In the genomic region with DNA sequence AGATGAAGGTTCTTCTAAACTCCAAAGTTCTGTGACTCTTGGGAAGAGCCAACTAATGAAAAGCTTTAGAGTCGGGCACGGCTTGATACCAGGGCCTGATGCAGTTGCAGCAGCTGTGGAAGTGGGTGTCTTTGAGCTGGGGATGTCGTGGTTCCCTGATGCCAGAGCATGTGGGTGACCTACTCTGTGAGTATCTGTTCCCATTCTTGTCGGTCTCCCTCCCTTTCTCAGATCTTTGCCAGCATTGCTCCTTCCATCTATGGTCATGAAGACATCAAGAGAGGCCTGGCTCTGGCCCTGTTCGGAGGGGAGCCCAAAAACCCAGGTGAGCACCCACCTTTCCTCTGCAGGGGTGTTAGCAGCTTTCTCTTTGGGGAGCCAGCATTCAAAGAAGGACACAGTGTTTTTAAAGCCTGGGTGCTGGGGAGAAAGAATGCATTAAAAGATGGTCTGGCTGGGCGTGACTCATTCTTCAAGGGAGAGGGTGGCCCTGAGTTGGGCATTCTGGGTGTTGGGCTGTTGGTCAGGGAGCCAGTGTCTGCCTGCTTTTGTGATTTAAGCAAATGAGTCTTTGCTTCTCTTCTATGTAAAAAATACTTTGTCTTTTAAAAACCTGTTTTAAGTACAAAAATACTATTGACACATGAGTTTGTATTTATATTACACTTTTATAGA, we compare ENCODE assay signal across 18 cellular contexts. TPM values are rescaled to one million over a fixed set of nuclear protein-coding genes. Genes with fewer than 3 reads are reported as not detected.
DNase-seq lines count a peak whose midpoint lies in the region; ATAC-seq, FAIRE-seq and TF ChIP-seq lines count a peak whose summit lies in the region.
"Had no signal": no experiment of that assay in that cellular context is flagged by ENCODE, and none has a peak within 500 bp of the region (broad histone marks: within the 10 kb centered on the region; RNA-seq: fewer than 3 reads in every experiment).

No MANE protein-coding gene starts in this region.

- BruUV-seq in MCF 10A (replicated peaks; lab: Mats Ljungman, UMichigan): no TSS peak
- BruUV-seq in mammary epithelial cell (replicated peaks; lab: Mats Ljungman, UMichigan): no TSS peak
- BruUV-seq in IMR-90 (replicated peaks; lab: Mats Ljungman, UMichigan): no TSS peak

- TF ChIP-seq RAD21 in IMR-90 (IDR thresholded peaks at IDR 0.05; ENCODE audit: low read length): no peak

- H3K56ac ChIP-seq in IMR-90 (ENCODE audit: extremely low read depth, insufficient read depth, low read length): no peak overlapping the region

- no peak overlapping the region for H2BK5ac ChIP-seq in IMR-90 (ENCODE audit: low read depth, low read length, poor library complexity, severe bottlenecking)

- no peak overlapping the region for H2BK120ac ChIP-seq in IMR-90 (ENCODE audit: low read depth, low read length)

- H3K4me2 ChIP-seq in mammary epithelial cell (ENCODE audit: insufficient read depth, low read depth, low read length) (no peak overlapping the region), IMR-90 (ENCODE audit: low read depth, low read length) (no peak overlapping the region), keratinocyte (ENCODE audit: control insufficient read depth, extremely low read depth, insufficient read depth, low read depth, low read length) (no peak overlapping the region)
- H3K4me2 ChIP-seq: A549 had no signal

- TF ChIP-seq CTCF in MCF 10A (IDR thresholded peaks at IDR 0.05; ENCODE audit: unreplicated experiment): no peak
- no peak for TF ChIP-seq CTCF in mammary epithelial cell (conservative IDR thresholded peaks at IDR 0.05 in 1 of 2, IDR thresholded peaks at IDR 0.05 in 1 of 2; ENCODE audit: extremely low read depth in 1 of 2, insufficient read depth in 1 of 2, low read depth in 1 of 2, low read length in 2 of 2)
- TF ChIP-seq CTCF in IMR-90 (conservative IDR thresholded peaks at IDR 0.05; ENCODE audit: low read depth, low read length): no peak
- TF ChIP-seq CTCF in keratinocyte (optimal IDR thresholded peaks at IDR 0.05 in 1 of 3, IDR thresholded peaks at IDR 0.05 in 1 of 3, conservative IDR thresholded peaks at IDR 0.05 in 1 of 3; ENCODE audit: extremely low read depth in 1 of 3, insufficient read depth in 2 of 3, low read length in 3 of 3): no peak

- H3K79me2 ChIP-seq in mammary epithelial cell (ENCODE audit: insufficient read depth, low read length): no peaks in the 10 kb centered on the region
- no peaks in the 10 kb centered on the region for H3K79me2 ChIP-seq in keratinocyte (ENCODE audit: control insufficient read depth, insufficient read depth, low read length)

- H3K9me3 Mint-ChIP-seq in MCF 10A (ENCODE audit: unreplicated experiment): no peaks in the 10 kb centered on the region

- H3K4me1 ChIP-seq in mammary epithelial cell (ENCODE audit: insufficient read depth, low read length) (no peaks in the 10 kb centered on the region), IMR-90 (ENCODE audit: control insufficient read depth, insufficient read depth, low read length) (peaks cover 9% of the 10 kb centered on the region), keratinocyte (ENCODE audit: control insufficient read depth, extremely low read depth, insufficient read depth, low read length) (no peaks in the 10 kb centered on the region)
- H3K4me1 ChIP-seq: Peyer's patch had no signal

- H3K9ac ChIP-seq in mammary epithelial cell (ENCODE audit: insufficient read depth, low read length): no peak overlapping the region
- no peak overlapping the region for H3K9ac ChIP-seq in IMR-90 (ENCODE audit: low read depth, low read length)
- no peak overlapping the region for H3K9ac ChIP-seq in keratinocyte (ENCODE audit: control insufficient read depth, extremely low read depth, insufficient read depth, low read length)

- in situ Hi-C loops in mammary epithelial cell (cut with MboI; ENCODE audit: low sequenced_read_pairs in 2 of 2) (no loop called here), IMR-90 (cut with MboI; ENCODE audit: low sequenced_read_pairs) (no loop called here)

- H3K27me3 ChIP-seq in mammary epithelial cell (ENCODE audit: insufficient read depth, low read length) (no peaks in the 10 kb centered on the region), IMR-90 (ENCODE audit: control insufficient read depth, insufficient read depth, low read length) (no peaks in the 10 kb centered on the region), keratinocyte (ENCODE audit: control insufficient read depth, extremely low read depth, insufficient read depth, low read length) (no peaks in the 10 kb centered on the region)
- H3K27me3 ChIP-seq: Peyer's patch had no signal

- H3K36me3 ChIP-seq in mammary epithelial cell (ENCODE audit: insufficient read depth, low read length) (peaks cover 26% of the 10 kb centered on the region), IMR-90 (ENCODE audit: control insufficient read depth, insufficient read depth, low read length) (peaks cover 18% of the 10 kb centered on the region), keratinocyte (ENCODE audit: control insufficient read depth in 2 of 2, extremely low read depth in 1 of 2, insufficient read depth in 2 of 2, low read length in 2 of 2) (peaks cover 1 to 22% of the 10 kb centered on the region in 2 experiments)

- no peak overlapping the region for H3K4me3 ChIP-seq in mammary epithelial cell (replicated peaks in 1 of 3; ENCODE audit: insufficient read depth in 1 of 3, low read depth in 2 of 3, low read length in 3 of 3)
- H3K4me3 ChIP-seq in IMR-90 (ENCODE audit: insufficient read depth, low read depth, low read length): no peak overlapping the region
- no peak overlapping the region for H3K4me3 ChIP-seq in keratinocyte (ENCODE audit: control insufficient read depth in 2 of 3, extremely low read depth in 1 of 3, insufficient read depth in 2 of 3, low read depth in 1 of 3, low read length in 3 of 3)
- H3K4me3 ChIP-seq: A549, Peyer's patch had no signal

- H2BK15ac ChIP-seq in IMR-90 (ENCODE audit: low read depth, low read length): no peak overlapping the region

- H3K36me3 Mint-ChIP-seq in MCF 10A (ENCODE audit: insufficient read depth, unreplicated experiment): peaks cover 35% of the 10 kb centered on the region

- H4K5ac ChIP-seq in IMR-90 (ENCODE audit: low read depth, low read length): no peak overlapping the region

- H3K18ac ChIP-seq in IMR-90 (ENCODE audit: low read depth, low read length): no peak overlapping the region

- H2BK20ac ChIP-seq in IMR-90 (ENCODE audit: low read depth, low read length): no peak overlapping the region

- CTCF ChIA-PET in MCF 10A (lab: Yijun Ruan, JAX) (no interaction called here), mammary epithelial cell (lab: Charles Lee; ENCODE audit: low non-redundant PET) (no interaction called here), IMR-90 (lab: Yijun Ruan, JAX) (no interaction called here)

- DNase-seq in MCF 10A (ENCODE audit: unreplicated experiment) (no peak), mammary epithelial cell (no peak), IMR-90 (no peak), keratinocyte (ENCODE audit: low read depth, low spot score) (no peak), globus pallidus (ENCODE audit: low spot score) (no peak), mesenteric fat pad (ENCODE audit: low spot score) (no peak)
- DNase-seq: AML-193, GDM1, NCI-H1930, NCI-H2171 treated with DMSO at 0.1 percent for 48 hours, NCI-H82, SHP77 had no signal

- H2AFZ ChIP-seq in mammary epithelial cell (ENCODE audit: low read depth, low read length): no peak overlapping the region
- H2AFZ ChIP-seq in IMR-90 (replicated peaks; ENCODE audit: low read length, poor library complexity): no peak overlapping the region
- no peak overlapping the region for H2AFZ ChIP-seq in keratinocyte (ENCODE audit: control insufficient read depth, low read length)

- TF ChIP-seq POLR2A in IMR-90 (IDR thresholded peaks at IDR 0.05; ENCODE audit: low read depth, low read length): no peak

- H3K27ac ChIP-seq in mammary epithelial cell (ENCODE audit: insufficient read depth, low read depth, low read length) (no peak overlapping the region), IMR-90 (ENCODE audit: insufficient read depth, low read length) (no peak overlapping the region), keratinocyte (ENCODE audit: control insufficient read depth, insufficient read depth, low read length) (no peak overlapping the region)
- H3K27ac ChIP-seq: A549, Peyer's patch had no signal

- H4K20me1 ChIP-seq in mammary epithelial cell (ENCODE audit: insufficient read depth, low read length): no peaks in the 10 kb centered on the region
- H4K20me1 ChIP-seq in IMR-90 (ENCODE audit: insufficient read depth, low read length): no peaks in the 10 kb centered on the region
- H4K20me1 ChIP-seq in keratinocyte (ENCODE audit: control insufficient read depth, extremely low read depth, insufficient read depth, low read length): no peaks in the 10 kb centered on the region

- POLR2A ChIA-PET in MCF 10A (lab: Yijun Ruan, JAX) (no interaction called here), IMR-90 (lab: Charles Lee; ENCODE audit: unreplicated experiment) (no interaction called here)

- no peaks in the 10 kb centered on the region for H3K9me3 ChIP-seq in mammary epithelial cell (replicated peaks; ENCODE audit: insufficient read depth, low read length)
- no peaks in the 10 kb centered on the region for H3K9me3 ChIP-seq in IMR-90 (ENCODE audit: control insufficient read depth, insufficient read depth, low read length)
- no peaks in the 10 kb centered on the region for H3K9me3 ChIP-seq in keratinocyte (ENCODE audit: control insufficient read depth, low read depth, low read length)
- H3K9me3 ChIP-seq: A549, Peyer's patch had no signal

- no peak overlapping the region for H4K91ac ChIP-seq in IMR-90 (ENCODE audit: insufficient read depth, low read depth, low read length)

- H3K27me3 Mint-ChIP-seq in MCF 10A (ENCODE audit: insufficient read depth, unreplicated experiment): no peaks in the 10 kb centered on the region

- H3K9me1 ChIP-seq in IMR-90 (ENCODE audit: insufficient read depth, low read length) (0 out of 2 replicates have a peak, but pooled peaks cover 3% of the 10 kb centered on the region), keratinocyte (ENCODE audit: control insufficient read depth, extremely low read depth, insufficient read depth, low read length) (no peaks in the 10 kb centered on the region)

- peak overlapping the region; percentile 6 for H3K27ac Mint-ChIP-seq in MCF 10A (ENCODE audit: low read depth, unreplicated experiment)

- FAIRE-seq in keratinocyte (lab: Jason Lieb, UNC): peak; percentile 20
- FAIRE-seq: A549, H54, HepG2 had no signal

- no peak overlapping the region for H2AK5ac ChIP-seq in IMR-90 (ENCODE audit: low read depth, low read length)

- no peak overlapping the region for H3K4me3 Mint-ChIP-seq in MCF 10A (ENCODE audit: unreplicated experiment)

- peaks cover 3 to 14% of the 10 kb centered on the region in 2 experiments; a peak in 2 of 4 replicates for H3K79me1 ChIP-seq in IMR-90 (ENCODE audit: low read depth in 1 of 2, low read length in 2 of 2)

- H3K23ac ChIP-seq in IMR-90 (ENCODE audit: low read depth, low read length): no peak overlapping the region

- H2AK9ac ChIP-seq in IMR-90 (replicated peaks; ENCODE audit: low read depth, low read length, poor library complexity): peak overlapping the region; percentile 71

- 88% methylated on average over 6 of the region's 6 CpGs for WGBS in mammary epithelial cell (ENCODE audit: low coverage, missing lambda C conversion rate)
- WGBS in IMR-90 (ENCODE audit: extremely low coverage in 2 of 2, insufficient read length in 1 of 2), 2 experiments: 50% methylated on average over 1 of the region's 6 CpGs; no CpG with 5 or more reads in 1 of the 2 experiments

- ATAC-seq in IMR-90 (ENCODE audit: low read depth) (no peak), HG03571 (IDR thresholded peaks at IDR 0.05; ENCODE audit: unreplicated experiment) (no peak), GM18519 (IDR thresholded peaks at IDR 0.05; ENCODE audit: low FRiP score, unreplicated experiment) (no peak)
- ATAC-seq: A549, HepG2 had no signal

- intact Hi-C loops in MCF 10A (cut with micrococcal nuclease): no loop called here
- intact Hi-C loops in mammary epithelial cell (cut with micrococcal nuclease): no loop called here
- intact Hi-C loops in IMR-90 (cut with micrococcal nuclease): no loop called here

- dilution Hi-C loops in mammary epithelial cell (cut with HindIII; ENCODE audit: low sequenced_read_pairs): no loop called here
- dilution Hi-C loops in IMR-90 (cut with HindIII; ENCODE audit: low sequenced_read_pairs, unreplicated experiment): no loop called here
- dilution Hi-C loops in keratinocyte (cut with MboI; ENCODE audit: extremely low pct_ligation_motif_present, low sequenced_read_pairs): no loop called here

- H3K14ac ChIP-seq in IMR-90 (replicated peaks; ENCODE audit: low read depth, low read length): no peak overlapping the region

- no peak overlapping the region for H4K8ac ChIP-seq in IMR-90 (ENCODE audit: low read depth in 2 of 2, low read length in 2 of 2)

- H3K4ac ChIP-seq in IMR-90 (ENCODE audit: low read depth, low read length): no peak overlapping the region

- peaks cover 12% of the 10 kb centered on the region for H3K4me1 Mint-ChIP-seq in MCF 10A (ENCODE audit: insufficient read depth, unreplicated experiment)

RNA-seq across cellular contexts. Expression of a gene that starts 13.2 kb away (rescaled TPM):
- total RNA-seq in MCF 10A (2022) (10.1 and 10.4 TPM in 2 replicates), mammary epithelial cell (1 to 10 TPM; 1.5 to 4.3 TPM), IMR-90 (2012; rRNA removed) (1.6 and 1.7 TPM in 2 replicates), mesenteric fat pad (2.5 TPM)
- polyA plus RNA-seq in mammary epithelial cell (0.11 TPM), IMR-90 (2012; rRNA removed) (5.4 and 5.8 TPM in 2 replicates), keratinocyte (1.3 to 2.4 TPM (median 1.6 TPM) in 3 replicates)
- polyA minus RNA-seq in mammary epithelial cell (not detected), keratinocyte (1.5 to 2.1 TPM in 2 of 3 replicates, not detected in the other)
- polyA plus RNA-seq in IMR-90 (2012; cell fraction: cytosol; rRNA removed): 2.9 and 6.6 TPM in 2 replicates
- 2.4 and 3.5 TPM in 2 replicates for polyA plus RNA-seq in IMR-90 (2012; cell fraction: nucleus; rRNA removed; ENCODE audit: low replicate concordance)
- polyA plus RNA-seq in keratinocyte (2011; ENCODE audit: low read depth): 1.6 TPM
- 1.2 and 1.9 TPM in 2 replicates for polyA plus RNA-seq in keratinocyte (2011; cell fraction: cytosol; rRNA removed)
- polyA plus RNA-seq in keratinocyte (2011; cell fraction: nucleus; rRNA removed): 2.9 and 3.7 TPM in 2 replicates
- polyA plus RNA-seq in keratinocyte (2012; ENCODE audit: low replicate concordance): 1.2 and 1.5 TPM in 2 replicates
- polyA minus RNA-seq in keratinocyte (2011; cell fraction: cytosol; rRNA and poly(A)+ RNA removed): 3.3 TPM
- polyA minus RNA-seq in keratinocyte (2011; cell fraction: nucleus; rRNA and poly(A)+ RNA removed): 2.4 and 2.9 TPM in 2 replicates

RNA-seq across cellular contexts. Expression of a gene that starts 17.6 kb away (rescaled TPM):
- total RNA-seq in MCF 10A (2022): 12.5 and 17.5 TPM in 2 replicates
- total RNA-seq in mammary epithelial cell: 10 to 100 TPM; 17.0 to 46.9 TPM
- polyA plus RNA-seq in mammary epithelial cell: 66.3 TPM
- 107 TPM for polyA minus RNA-seq in mammary epithelial cell
- 68.0 and 73.8 TPM in 2 replicates for total RNA-seq in IMR-90 (2012; rRNA removed)
- 32.3 and 34.5 TPM in 2 replicates for polyA plus RNA-seq in IMR-90 (2012; rRNA removed)
- polyA plus RNA-seq in IMR-90 (2012; cell fraction: cytosol; rRNA removed): 23.1 and 27.5 TPM in 2 replicates
- 20.7 and 41.8 TPM in 2 replicates for polyA plus RNA-seq in IMR-90 (2012; cell fraction: nucleus; rRNA removed; ENCODE audit: low replicate concordance)
- polyA plus RNA-seq in keratinocyte: 9.4 to 24.0 TPM (median 18.3 TPM) in 3 replicates
- 0.90 TPM for polyA plus RNA-seq in keratinocyte (2011; ENCODE audit: low read depth)
- 8.0 and 9.9 TPM in 2 replicates for polyA plus RNA-seq in keratinocyte (2011; cell fraction: cytosol; rRNA removed)
- polyA plus RNA-seq in keratinocyte (2011; cell fraction: nucleus; rRNA removed): 13.3 and 14.7 TPM in 2 replicates
- 1.0 and 20.8 TPM in 2 replicates for polyA plus RNA-seq in keratinocyte (2012; ENCODE audit: low replicate concordance)
- 16.0 to 49.9 TPM (median 34.8 TPM) in 3 replicates for polyA minus RNA-seq in keratinocyte
- 22.4 TPM for polyA minus RNA-seq in keratinocyte (2011; cell fraction: cytosol; rRNA and poly(A)+ RNA removed)
- 10.8 and 10.9 TPM in 2 replicates for polyA minus RNA-seq in keratinocyte (2011; cell fraction: nucleus; rRNA and poly(A)+ RNA removed)
- total RNA-seq in mesenteric fat pad: 2.4 TPM

RNA-seq across cellular contexts. Expression of a gene that starts 25.2 kb away (rescaled TPM):
- total RNA-seq in MCF 10A (2022): 47.0 and 57.2 TPM in 2 replicates
- 10 to 100 TPM; 30.3 to 44.5 TPM for total RNA-seq in mammary epithelial cell
- polyA plus RNA-seq in mammary epithelial cell: 31.4 TPM
- 28.9 TPM for polyA minus RNA-seq in mammary epithelial cell
- total RNA-seq in IMR-90 (2012; rRNA removed): 15.3 and 17.9 TPM in 2 replicates
- polyA plus RNA-seq in IMR-90 (2012; rRNA removed): 40.1 and 40.3 TPM in 2 replicates
- 26.3 and 64.4 TPM in 2 replicates for polyA plus RNA-seq in IMR-90 (2012; cell fraction: cytosol; rRNA removed)
- polyA plus RNA-seq in IMR-90 (2012; cell fraction: nucleus; rRNA removed; ENCODE audit: low replicate concordance): 39.8 and 124 TPM in 2 replicates
- polyA plus RNA-seq in keratinocyte: 22.2 to 43.5 TPM (median 23.7 TPM) in 3 replicates
- polyA plus RNA-seq in keratinocyte (2011; ENCODE audit: low read depth): 4.2 TPM
- polyA plus RNA-seq in keratinocyte (2011; cell fraction: cytosol; rRNA removed): 20.7 and 28.7 TPM in 2 replicates
- polyA plus RNA-seq in keratinocyte (2011; cell fraction: nucleus; rRNA removed): 42.7 and 50.1 TPM in 2 replicates
- polyA plus RNA-seq in keratinocyte (2012; ENCODE audit: low replicate concordance): 23.9 and 46.1 TPM in 2 replicates
- polyA minus RNA-seq in keratinocyte: 26.4 to 61.1 TPM (median 51.2 TPM) in 3 replicates
- 47.6 TPM for polyA minus RNA-seq in keratinocyte (2011; cell fraction: cytosol; rRNA and poly(A)+ RNA removed)
- 25.0 and 27.0 TPM in 2 replicates for polyA minus RNA-seq in keratinocyte (2011; cell fraction: nucleus; rRNA and poly(A)+ RNA removed)
- 24.6 TPM for total RNA-seq in mesenteric fat pad

RNA-seq across cellular contexts. Expression of a gene that starts 57.0 kb away (rescaled TPM):
- total RNA-seq in MCF 10A (2022): 9.7 and 10.0 TPM in 2 replicates
- total RNA-seq in mammary epithelial cell: 10 to 100 TPM in 1 of 2 donors, 1 to 10 TPM in 1; 4.3 to 14.7 TPM
- 13.3 TPM for polyA plus RNA-seq in mammary epithelial cell
- 5.9 TPM for polyA minus RNA-seq in mammary epithelial cell
- total RNA-seq in IMR-90 (2012; rRNA removed): 3.2 and 3.3 TPM in 2 replicates
- 23.0 and 25.3 TPM in 2 replicates for polyA plus RNA-seq in IMR-90 (2012; rRNA removed)
- polyA plus RNA-seq in IMR-90 (2012; cell fraction: cytosol; rRNA removed): 18.6 and 29.2 TPM in 2 replicates
- polyA plus RNA-seq in IMR-90 (2012; cell fraction: nucleus; rRNA removed; ENCODE audit: low replicate concordance): 139 and 305 TPM in 2 replicates
- 11.6 to 15.2 TPM (median 13.7 TPM) in 3 replicates for polyA plus RNA-seq in keratinocyte
- 7.0 TPM for polyA plus RNA-seq in keratinocyte (2011; ENCODE audit: low read depth)
- 5.4 and 12.1 TPM in 2 replicates for polyA plus RNA-seq in keratinocyte (2011; cell fraction: cytosol; rRNA removed)
- 34.4 and 39.2 TPM in 2 replicates for polyA plus RNA-seq in keratinocyte (2011; cell fraction: nucleus; rRNA removed)
- polyA plus RNA-seq in keratinocyte (2012; ENCODE audit: low replicate concordance): 11.3 and 11.7 TPM in 2 replicates
- 12.9 to 26.2 TPM (median 19.6 TPM) in 3 replicates for polyA minus RNA-seq in keratinocyte
- 18.6 TPM for polyA minus RNA-seq in keratinocyte (2011; cell fraction: cytosol; rRNA and poly(A)+ RNA removed)
- polyA minus RNA-seq in keratinocyte (2011; cell fraction: nucleus; rRNA and poly(A)+ RNA removed): 8.8 and 11.6 TPM in 2 replicates
- total RNA-seq in mesenteric fat pad: 34.8 TPM
